ENCODE assay signal across 20 cellular contexts in the genomic region with DNA sequence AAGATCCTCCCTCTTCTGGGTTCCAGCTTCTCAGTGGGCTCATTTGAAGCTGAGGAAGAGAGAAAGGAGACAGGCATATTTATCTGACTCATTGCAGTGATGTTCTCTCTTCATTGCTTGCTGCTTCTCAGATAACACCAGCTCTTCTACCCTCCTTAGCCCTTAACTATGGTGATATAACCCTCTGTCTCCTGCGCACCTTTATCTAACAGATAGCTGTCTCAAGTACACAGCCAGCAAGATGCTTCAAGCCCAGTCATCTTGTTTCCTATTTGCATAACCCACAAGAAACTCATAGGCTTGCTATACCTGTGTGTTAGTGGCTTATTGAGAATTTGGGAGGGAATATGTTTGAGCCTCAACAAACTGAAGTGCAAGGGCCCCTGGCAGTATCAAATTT. TPM values are rescaled to one million over a fixed set of nuclear protein-coding genes. Genes with fewer than 3 reads are reported as not detected.
DNase-seq lines count a peak whose midpoint lies in the region; ATAC-seq and TF ChIP-seq lines count a peak whose summit lies in the region.
"Had no signal": no experiment of that assay in that cellular context is flagged by ENCODE, and none has a peak within 500 bp of the region (broad histone marks: within the 10 kb centered on the region; RNA-seq: fewer than 3 reads in every experiment).

No MANE protein-coding gene starts in this region.

- TF ChIP-seq CTCF in 22Rv1 (IDR thresholded peaks at IDR 0.05): no peak
- TF ChIP-seq CTCF in heart left ventricle (IDR thresholded peaks at IDR 0.05): no peak

- WGBS in heart left ventricle, 4 donors: 85 to 93% (median 91%) methylated on average over 1 of the region's 1 CpG

- H3K9me3 ChIP-seq in heart left ventricle: no peaks in the 10 kb centered on the region
- H3K9me3 ChIP-seq: body of pancreas, left ventricle myocardium inferior, ovary, SJCRH30 had no signal

- H3K4me1 ChIP-seq in heart left ventricle: peaks cover 0 to 35% (median 12%) of the 10 kb centered on the region in 12 donors

- H3K27me3 ChIP-seq in heart left ventricle: no peaks in the 10 kb centered on the region
- H3K27me3 ChIP-seq: body of pancreas, ovary, SJCRH30 had no signal

- intact Hi-C loops in heart left ventricle (cut with DNase I): loop anchor here in 3 of 10 donors (5.0 to 10.0 kb wide), 6 partner anchors 206 to 958 kb away; a partner anchor contains a TSS

- H3K4me3 ChIP-seq in heart left ventricle: no peak overlapping the region
- H3K4me3 ChIP-seq: body of pancreas, left ventricle myocardium inferior, ovary, SJCRH30 had no signal

- ATAC-seq in GM18867 (IDR thresholded peaks at IDR 0.05; ENCODE audit: unreplicated experiment) (peak; percentile 95), HG03159 (IDR thresholded peaks at IDR 0.05; ENCODE audit: unreplicated experiment) (peak; percentile 47), heart left ventricle (no peak), HG02973 (IDR thresholded peaks at IDR 0.05; ENCODE audit: unreplicated experiment) (no peak)
- ATAC-seq: stimulated activated memory B cell treated with anti-CD40 and anti-IgM and Interleukin-4, amounts not matched to agents 10 μg/mL and 1 μg/mL and 100 μg/mL, for 72 hours had no signal

- TF ChIP-seq POLR2A in heart left ventricle (IDR thresholded peaks at IDR 0.05): no peak

- H3K27ac ChIP-seq in 22Rv1: peak overlapping the region; percentile 51
- H3K27ac ChIP-seq in heart left ventricle: peak overlapping the region in 1 of 12 donors; percentile 80
- H3K27ac ChIP-seq: left ventricle myocardium inferior, ovary, SJCRH30 had no signal

- H3K36me3 ChIP-seq in heart left ventricle: peaks cover 0 to 5% (median 0%) of the 10 kb centered on the region in 9 donors
- H3K36me3 ChIP-seq: left ventricle myocardium inferior, ovary, SJCRH30 had no signal

- peak; percentile 27 for DNase-seq in kidney tubule cell (ENCODE audit: low spot score)
- no peak for DNase-seq in stimulated activated CD4-positive, alpha-beta T cell treated with anti-CD3 and anti-CD28 coated beads, Interleukin-2, amount 100 ng/mL, for 24 hours
- DNase-seq in NCI-H1694 (lab: John Stamatoyannopoulos, UW): no peak
- no peak for DNase-seq in heart left ventricle
- DNase-seq: activated CD4-positive, alpha-beta T cell treated with anti-CD3 and anti-CD28 coated beads for 1 hour; CD4-positive, alpha-beta T cell; cortex of kidney; EL; left ventricle myocardium inferior; NCI-H1694 treated with DMSO at 0.1 percent for 48 hours; NCI-H510A treated with DMSO at 0.1 percent for 48 hours; ovary; SJCRH30 had no signal

RNA-seq across cellular contexts. Expression of a gene that starts 12.6 kb away (rescaled TPM):
- total RNA-seq in heart left ventricle: 10 to 100 TPM in 7 of 9 donors, 1 to 10 TPM in 2; 5.9 to 36.8 (median 18.3) TPM
- polyA plus RNA-seq in heart left ventricle: 10 to 100 TPM in 1 of 2 donors, 1 to 10 TPM in 1; 3.0 to 15.9 TPM
- total RNA-seq: OCI-LY7 had no signal

Comparison
In these comparisons a context has a peak if more than half of its experiments do, and no peak if none do; other contexts are left out.
1. ATAC-seq: peak in GM18867 (single experiment) and HG03159 (single experiment); none in heart left ventricle (0 of 4) and HG02973 (single experiment).